15 cellular contexts compared by ENCODE assay signal in genomic region chr7:48280100-48280499, GRCh38.
DNase-seq lines count a peak whose midpoint lies in the region; ATAC-seq and TF ChIP-seq lines count a peak whose summit lies in the region.
"Had no signal": no experiment of that assay in that cellular context is flagged by ENCODE, and none has a peak within 500 bp of the region (broad histone marks: within the 10 kb centered on the region; RNA-seq: fewer than 3 reads in every experiment).

No MANE protein-coding gene starts in this region.

- no peaks in the 10 kb centered on the region for H3K4me1 ChIP-seq in heart left ventricle
- H3K4me1 ChIP-seq: stomach had no signal

- H3K27ac ChIP-seq in heart left ventricle = no peak overlapping the region
- H3K27ac ChIP-seq: hepatocyte, stomach had no signal

- H3K4me3 ChIP-seq in astrocyte of the cerebellum (ENCODE audit: low read depth, low read length) (no peak overlapping the region), heart left ventricle (no peak overlapping the region)
- H3K4me3 ChIP-seq: hepatocyte, stomach had no signal

- no peaks in the 10 kb centered on the region for H3K36me3 ChIP-seq in heart left ventricle
- H3K36me3 ChIP-seq: stomach had no signal

- intact Hi-C loops in heart left ventricle (cut with DNase I) = no loop called here

- TF ChIP-seq CTCF in AG09319 (IDR thresholded peaks at IDR 0.05; ENCODE audit: low read depth, low read length) (no peak), astrocyte of the cerebellum (IDR thresholded peaks at IDR 0.05; ENCODE audit: low read depth, low read length, missing control alignments) (no peak), heart left ventricle (IDR thresholded peaks at IDR 0.05) (no peak)

- WGBS in heart left ventricle, 4 donors = 65 to 81% (median 76%) methylated on average over 2 of the region's 2 CpGs

- DNase-seq in AG09319 (ENCODE audit: extremely low read depth, low read depth) (peak; percentile 49), H4 (ENCODE audit: low spot score) (peak; percentile 34), astrocyte of the cerebellum (ENCODE audit: low read depth) (peak; percentile 89), hepatic stellate cell (ENCODE audit: low spot score) (peak; percentile 58), heart left ventricle (no peak), NCI-H510A (lab: John Stamatoyannopoulos, UW) (no peak), CD1c-positive myeloid dendritic cell (ENCODE audit: extremely low spot score) (no peak)
- DNase-seq: anterior cingulate cortex; effector CD8-positive, alpha-beta T cell; H7; natural killer cell; stomach had no signal

- H3K9me3 ChIP-seq in heart left ventricle = no peaks in the 10 kb centered on the region
- H3K9me3 ChIP-seq: stomach had no signal

- no peaks in the 10 kb centered on the region for H3K27me3 ChIP-seq in heart left ventricle
- H3K27me3 ChIP-seq: hepatocyte had no signal

- no peak for TF ChIP-seq POLR2A in heart left ventricle (IDR thresholded peaks at IDR 0.05)

- no peak for ATAC-seq in heart left ventricle
- ATAC-seq in GM19455 (IDR thresholded peaks at IDR 0.05; ENCODE audit: unreplicated experiment) = no peak
- ATAC-seq: natural killer cell, SK-N-SH treated with all-trans-retinoic acid at 6 μM for 48 hours had no signal

- in situ Hi-C loops in astrocyte of the cerebellum (cut with HindIII; ENCODE audit: low sequenced_read_pairs) = no loop called here

Comparison
In these comparisons a context has a peak if more than half of its experiments do, and no peak if none do; other contexts are left out.
1. DNase-seq: peak in AG09319 (single experiment), H4 (single experiment), astrocyte of the cerebellum (single experiment) and hepatic stellate cell (single experiment); none in heart left ventricle (0 of 5), NCI-H510A (single experiment) and CD1c-positive myeloid dendritic cell (single experiment).